In the genomic region with DNA sequence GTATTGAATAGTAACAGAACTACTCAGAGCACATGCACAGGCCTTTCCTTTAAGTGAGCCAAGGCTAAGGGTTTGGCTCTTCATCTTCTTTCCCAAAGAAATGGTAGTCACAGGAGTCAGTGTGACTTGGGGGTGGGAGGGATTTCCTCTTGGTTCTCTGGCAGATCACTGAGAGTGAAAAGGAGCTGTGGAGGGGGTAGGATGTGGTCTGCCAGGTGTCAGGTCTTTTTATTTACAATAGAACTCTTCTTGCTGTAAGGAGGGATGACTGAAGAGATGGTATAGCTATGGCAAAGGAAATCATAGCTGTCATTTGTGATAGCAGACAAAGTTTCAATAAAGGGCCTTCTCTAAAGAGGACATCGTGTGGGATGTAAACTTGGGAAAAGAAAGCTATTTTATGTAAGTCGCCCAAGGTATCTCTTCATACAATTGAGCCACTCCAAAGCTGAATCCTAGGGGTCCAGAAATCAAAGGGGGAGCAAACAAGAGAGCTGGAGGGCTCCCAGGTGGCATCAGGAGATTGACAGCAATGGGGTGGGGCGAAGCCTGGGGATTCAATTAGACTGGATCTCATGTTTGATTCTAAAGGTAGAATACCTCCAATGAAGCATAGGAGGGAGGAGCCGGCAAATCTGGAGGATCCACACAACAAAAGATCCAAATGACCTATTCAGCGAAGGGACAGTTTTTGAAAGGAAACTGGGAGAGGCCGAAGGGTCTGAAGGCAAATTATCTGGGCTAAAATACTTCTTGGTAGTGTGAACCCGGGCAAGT, we compare ENCODE assay signal across 11 cellular contexts. TPM values are rescaled to one million over a fixed set of nuclear protein-coding genes. Genes with fewer than 3 reads are reported as not detected.
A peak's percentile ranks its signal among the peaks of the same experiment; 100 is the strongest.
DNase-seq lines count a peak whose midpoint lies in the region; ATAC-seq and TF ChIP-seq lines count a peak whose summit lies in the region.
"Had no signal": no experiment of that assay in that cellular context is flagged by ENCODE, and none has a peak within 500 bp of the region (broad histone marks: within the 10 kb centered on the region; RNA-seq: fewer than 3 reads in every experiment).

No MANE protein-coding gene starts in this region.

- H3K27ac ChIP-seq in HUES64 (ENCODE audit: low read depth, low read length) = peak overlapping the region; percentile 84
- no peak overlapping the region for H3K27ac ChIP-seq in SU-DHL-6 (ENCODE audit: low read depth, low read length)
- H3K27ac ChIP-seq in esophagus squamous epithelium = peak overlapping the region in 3 of 4 donors; percentile 91 to 95 (median 95)
- H3K27ac ChIP-seq in skin epidermis = peak overlapping the region in 17 of 21 experiments; percentile 16 to 100 (median 86)
- H3K27ac ChIP-seq in brain microvascular endothelial cell = no peak overlapping the region

- no peak overlapping the region for H3K4me2 ChIP-seq in SU-DHL-6 (ENCODE audit: low read depth, low read length, poor library complexity, severe bottlenecking)

- H3K4me1 ChIP-seq in HUES64 (ENCODE audit: insufficient read depth, low read length) (peaks cover 36% of the 10 kb centered on the region), esophagus squamous epithelium (peaks cover 8 to 20% (median 13%) of the 10 kb centered on the region in 3 donors)

- no peaks in the 10 kb centered on the region for H3K9me2 ChIP-seq in SU-DHL-6 (replicated peaks; ENCODE audit: insufficient read depth, low read length)

- peaks cover 9% of the 10 kb centered on the region for H3K36me3 ChIP-seq in HUES64 (ENCODE audit: insufficient read depth, low read length)
- H3K36me3 ChIP-seq in SU-DHL-6 (ENCODE audit: low read length) = peaks cover 19% of the 10 kb centered on the region
- H3K36me3 ChIP-seq in esophagus squamous epithelium = no peaks in the 10 kb centered on the region
- peaks cover 4% of the 10 kb centered on the region for H3K36me3 ChIP-seq in brain microvascular endothelial cell (replicated peaks)

- ATAC-seq in GM18502 (IDR thresholded peaks at IDR 0.05; ENCODE audit: poor library complexity, unreplicated experiment) = no peak
- ATAC-seq: psoas muscle had no signal

- intact Hi-C loops in esophagus squamous epithelium (cut with DNase I) = loop anchor here (5.0 kb wide), 1 partner anchor 68 kb away; no protein-coding TSS in a partner anchor

- peaks cover 7% of the 10 kb centered on the region; the same call in 1 of the 2 replicates for H3F3A ChIP-seq in SU-DHL-6 (ENCODE audit: insufficient read depth)

- TF ChIP-seq CTCF in SU-DHL-6 (IDR thresholded peaks at IDR 0.05; ENCODE audit: insufficient read depth, low read length, poor library complexity, severe bottlenecking) (no peak), esophagus squamous epithelium (IDR thresholded peaks at IDR 0.05) (no peak), brain microvascular endothelial cell (IDR thresholded peaks at IDR 0.05; ENCODE audit: low read depth, low read length, missing control alignments) (no peak)

- WGBS in HUES64 = 79% methylated on average over 7 of the region's 7 CpGs
- 86 to 92% methylated on average over 7 of the region's 7 CpGs for WGBS in esophagus squamous epithelium, 2 donors

- in situ Hi-C loops in brain microvascular endothelial cell (cut with HindIII; ENCODE audit: low pct_ligation_motif_present, low sequenced_read_pairs) = loop anchor here (10.0 kb wide), 1 partner anchor 65 kb away; no protein-coding TSS in a partner anchor

- no peak for TF ChIP-seq POLR2A in esophagus squamous epithelium (IDR thresholded peaks at IDR 0.05)

- H4K20me1 ChIP-seq in SU-DHL-6 (ENCODE audit: low read depth, low read length) = peaks cover 9% of the 10 kb centered on the region; the same call in 1 of the 2 replicates

- peak overlapping the region; percentile 61 for H2AFZ ChIP-seq in SU-DHL-6 (ENCODE audit: low read depth, low read length, severe bottlenecking)

- H3K4me3 ChIP-seq in HUES64 (ENCODE audit: low read length) (no peak overlapping the region), SU-DHL-6 (ENCODE audit: insufficient read depth, low read length, poor library complexity, severe bottlenecking) (no peak overlapping the region), esophagus squamous epithelium (no peak overlapping the region), skin epidermis (no peak overlapping the region), brain microvascular endothelial cell (ENCODE audit: low read depth, low read length) (no peak overlapping the region)
- H3K4me3 ChIP-seq: HAP-1 had no signal

- H3K79me2 ChIP-seq in SU-DHL-6 (ENCODE audit: insufficient read depth, low read length) = peaks cover 23% of the 10 kb centered on the region

- no peaks in the 10 kb centered on the region for H3K27me3 ChIP-seq in HUES64 (ENCODE audit: insufficient read depth, low read length)
- no peaks in the 10 kb centered on the region for H3K27me3 ChIP-seq in SU-DHL-6 (ENCODE audit: low read length)
- H3K27me3 ChIP-seq in esophagus squamous epithelium = no peaks in the 10 kb centered on the region
- no peaks in the 10 kb centered on the region for H3K27me3 ChIP-seq in brain microvascular endothelial cell (replicated peaks)

- H3K9ac ChIP-seq in HUES64 (ENCODE audit: low read depth, low read length) (peak overlapping the region; percentile 6; the same call in 1 of the 2 replicates), SU-DHL-6 (ENCODE audit: low read length) (no peak overlapping the region)

- DNase-seq in esophagus squamous epithelium (lab: John Stamatoyannopoulos, UW) (no peak), brain microvascular endothelial cell (no peak), NCI-H446 treated with DMSO at 0.1 percent for 48 hours (lab: John Stamatoyannopoulos, UW) (no peak)
- DNase-seq in stimulated activated CD4-positive, alpha-beta T cell treated with anti-CD3 and anti-CD28 coated beads, Interleukin-2, amount 100 ng/mL, for 48 hours = no peak
- DNase-seq: foreskin fibroblast, psoas muscle had no signal

- H3K9me3 ChIP-seq in HUES64 (ENCODE audit: insufficient read depth, low read depth, low read length) (no peaks in the 10 kb centered on the region), SU-DHL-6 (ENCODE audit: insufficient read depth, low read length) (no peaks in the 10 kb centered on the region), esophagus squamous epithelium (no peaks in the 10 kb centered on the region)
- H3K9me3 ChIP-seq: HAP-1, psoas muscle had no signal

RNA-seq across cellular contexts. Expression of gene CHD2, which starts 20.0 kb away (rescaled TPM):
- polyA plus RNA-seq in HUES64 (2013, experiment 1 of 2) = 15.8 TPM
- polyA plus RNA-seq in HUES64 (2013, experiment 2 of 2) = 24.0 TPM
- total RNA-seq in esophagus squamous epithelium = 100 to 1,000 TPM in 1 of 4 donors, 10 to 100 TPM in 3; 36.1 to 132 (median 74.8) TPM

Comparison
In these comparisons a context has a peak if more than half of its experiments do, and no peak if none do; other contexts are left out.
1. H3K27ac ChIP-seq: peak in HUES64 (single experiment), esophagus squamous epithelium (3 of 4) and skin epidermis (17 of 21); none in SU-DHL-6 (single experiment) and brain microvascular endothelial cell (single experiment).